8 cellular contexts compared by ENCODE assay signal in the genomic region with DNA sequence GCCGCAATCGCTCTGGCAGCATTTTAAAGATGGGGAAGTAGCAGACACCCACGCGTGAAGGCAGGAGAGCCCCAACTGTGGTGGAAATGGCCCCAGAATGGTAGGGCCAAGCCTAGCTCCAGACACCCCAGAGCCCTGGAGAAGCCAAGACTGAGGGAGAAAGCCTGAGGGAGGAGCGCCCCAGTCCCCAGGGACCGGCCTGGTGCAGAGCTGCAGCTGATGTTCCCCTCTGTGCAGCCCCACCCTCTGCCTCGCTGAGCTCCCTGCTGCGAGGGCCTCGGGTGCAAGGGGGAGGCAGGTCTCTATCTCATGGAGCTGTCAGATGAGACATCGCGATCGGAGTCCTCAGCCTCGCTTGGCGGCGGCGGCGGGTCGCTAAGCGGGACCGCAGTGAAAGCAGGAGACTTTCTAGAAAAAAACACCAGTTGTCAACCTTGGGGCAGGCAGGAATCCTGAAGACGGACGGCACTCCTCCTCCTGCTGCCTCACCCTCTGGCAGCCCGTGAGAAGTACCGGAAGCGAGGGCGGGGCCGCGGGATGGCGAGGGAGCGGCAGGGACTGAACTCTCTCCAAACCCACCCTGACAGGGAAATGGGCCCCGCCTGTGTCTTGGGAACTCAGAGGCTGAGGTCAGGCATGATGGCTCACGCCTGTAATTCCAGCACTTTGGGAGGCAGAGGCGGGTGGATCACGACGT. TPM values are rescaled to one million over a fixed set of nuclear protein-coding genes. Genes with fewer than 3 reads are reported as not detected.
DNase-seq lines count a peak whose midpoint lies in the region; ATAC-seq, FAIRE-seq and TF ChIP-seq lines count a peak whose summit lies in the region.

No MANE protein-coding gene starts in this region.

- POLR2A ChIA-PET in GM12878 (lab: Charles Lee), result interaction anchor here (0.6 to 4.3 kb wide), 11 partner anchors 13 to 213 kb away, joined by 3 to 19 read pairs (median 4); partner anchors contain the start of genes MLF2, TAPBPL and VAMP1

- FAIRE-seq in GM12878 (lab: Jason Lieb, UNC), result no peak

- H3K4me2 ChIP-seq in GM12878 (ENCODE audit: control insufficient read depth, insufficient read depth), result peak overlapping the region; percentile 12

- no peak overlapping the region for H3K9ac ChIP-seq in GM12878 (ENCODE audit: control insufficient read depth, insufficient read depth, low read length)

- no peak for TF ChIP-seq POLR2A in GM12878 (IDR thresholded peaks at IDR 0.05; ENCODE audit: low read depth, low read length)

- H3K36me3 ChIP-seq in GM12878 (ENCODE audit: control insufficient read depth in 2 of 2, insufficient read depth in 2 of 2, low read length in 1 of 2), result peaks cover 24 to 30% of the 10 kb centered on the region in 2 experiments; a peak in 3 of 4 replicates

- peaks cover 26% of the 10 kb centered on the region for H3K4me1 ChIP-seq in GM12878 (ENCODE audit: control insufficient read depth, insufficient read depth, low read length)

- ATAC-seq in GM12878 (peak; percentile 60), GM21360 (IDR thresholded peaks at IDR 0.05; ENCODE audit: unreplicated experiment) (no peak), HG03460 (IDR thresholded peaks at IDR 0.05; ENCODE audit: unreplicated experiment) (no peak)

- in situ Hi-C loops in GM12878 (cut with MboI), result no loop called here

- H2AFZ ChIP-seq in GM12878 (ENCODE audit: control insufficient read depth, low read depth, low read length), result peak overlapping the region; percentile 42

- no peaks in the 10 kb centered on the region for H3K9me3 ChIP-seq in GM12878 (replicated peaks; ENCODE audit: control insufficient read depth, insufficient read depth, low read length)

- peak overlapping the region; percentile 28 for H3K4me3 ChIP-seq in GM12878

- H3K79me2 ChIP-seq in GM12878 (ENCODE audit: control insufficient read depth, insufficient read depth, low read length), result peaks cover 32% of the 10 kb centered on the region

- BruUV-seq in GM12878 (replicated peaks; lab: Mats Ljungman, UMichigan), result no TSS peak

- intact Hi-C loops in GM12878 (cut with micrococcal nuclease; ENCODE audit: unreplicated experiment), result no loop called here

- DNase-seq in CMK (ENCODE audit: low read depth) (peak; percentile 49), HPDE6-E6E7 (ENCODE audit: extremely low spot score) (peak; percentile 98), RPMI7951 (ENCODE audit: low read depth) (peak; percentile 96), GM12878 (ENCODE audit: low read depth, low spot score) (no peak), iPS-NIHi7 (ENCODE audit: extremely low spot score) (peak; percentile 91)
- peak; percentile 52 for DNase-seq in stimulated activated CD4-positive, alpha-beta T cell treated with anti-CD3 and anti-CD28 coated beads, Interleukin-1b, Interleukin-23, amount 100 ng/mL, for 48 hours

- TF ChIP-seq CTCF in GM12878 (IDR thresholded peaks at IDR 0.05 in 2 of 3, conservative IDR thresholded peaks at IDR 0.05 in 1 of 3; ENCODE audit: control insufficient read depth in 2 of 3, extremely low read depth in 1 of 3, insufficient read depth in 1 of 3, low read depth in 3 of 3, low read length in 3 of 3), result peak in 1 of 3 experiments; percentile 35; a peak in 1 of 6 replicates

- H3K27ac ChIP-seq in GM12878 (ENCODE audit: control insufficient read depth, insufficient read depth), result peak overlapping the region; percentile 42

- 61% methylated on average over 35 of the region's 35 CpGs for WGBS in GM12878 (ENCODE audit: insufficient coverage, insufficient replicate concordance, low lambda C conversion rate, missing lambda C conversion rate)

- H4K20me1 ChIP-seq in GM12878 (ENCODE audit: control insufficient read depth, insufficient read depth), result peaks cover 24% of the 10 kb centered on the region

- TF ChIP-seq EP300 in GM12878 (IDR thresholded peaks at IDR 0.05; ENCODE audit: borderline replicate concordance in 1 of 2, control insufficient read depth in 1 of 2, low read depth in 2 of 2, low read length in 2 of 2), result no peak

- SMC1A ChIA-PET in GM12878 (lab: Charles Lee; ENCODE audit: uncharacterized antibody, unreplicated experiment), result interaction anchor here (0.6 to 7.9 kb wide), 15 partner anchors 12 to 1201 kb away, joined by 3 to 83 read pairs (median 4); partner anchors contain the start of genes TAPBPL and VAMP1

- RAD21 ChIA-PET in GM12878 (lab: Charles Lee; ENCODE audit: unreplicated experiment), result interaction anchor here (0.7 to 6.9 kb wide), 17 partner anchors 10 to 254 kb away, joined by 3 to 67 read pairs (median 6); partner anchors contain the start of genes CD27, MLF2, MRPL51 and NOP2

- H3K27me3 ChIP-seq in GM12878 (replicated peaks in 1 of 2; ENCODE audit: control insufficient read depth in 2 of 2, insufficient read depth in 2 of 2, low read length in 1 of 2), result no peaks in the 10 kb centered on the region

- no peak for TF ChIP-seq RAD21 in GM12878 (IDR thresholded peaks at IDR 0.05; ENCODE audit: insufficient read depth, low read depth, low read length)

- CTCF ChIA-PET in GM12878 (lab: Yijun Ruan, JAX), result interaction anchor here (1.1 to 7.7 kb wide), 21 partner anchors 9 to 214 kb away, joined by 3 to 91 read pairs (median 5); partner anchors contain the start of genes IFFO1, MRPL51, NOP2 and TAPBPL

RNA-seq across cellular contexts. Expression of gene GAPDH, which starts 6.0 kb away (rescaled TPM):
- total RNA-seq in RPMI7951 (2014; rRNA removed; shearing (Covaris generic)), result 8,506 and 8,626 TPM in 2 replicates
- 971 and 990 TPM in 2 replicates for total RNA-seq in GM12878 (2013; cell fraction: nucleolus; rRNA removed)
- total RNA-seq in GM12878 (2014; rRNA removed) (8,450 and 8,907 TPM in 2 replicates), GM12878 (2014; rRNA removed; fragmentation: Illumina TruSeq; extraction: Trizol) (5,296 and 5,818 TPM in 2 replicates), GM12878 (2021) (5,606 and 5,698 TPM in 2 replicates)
- polyA plus RNA-seq in GM12878 (2011; ENCODE audit: low read depth), result 4,872 TPM
- polyA plus RNA-seq in GM12878 (2011; rRNA removed) (7,976 and 14,240 TPM in 2 replicates), GM12878 (2014; fragmentation: Illumina TruSeq; extraction: Trizol) (5,112 and 9,478 TPM in 2 replicates), GM12878 (2014; fragmentation: Nextera tagmentation; extraction: Ambion mirVana) (over 10,000 TPM in 1 of 2 experiments, 1,000 to 10,000 TPM in 1; 9,323 to 11,518 TPM), GM12878 (2014; rRNA removed) (9,590 and 10,389 TPM in 2 replicates), GM12878 (2016; fragmentation: Nextera tagmentation; extraction: Ambion mirVana) (1,000 to 10,000 TPM; 9,069 to 9,909 TPM)
- polyA plus RNA-seq in GM12878 (2011; cell fraction: cytosol; rRNA removed), result 25,075 and 29,832 TPM in 2 replicates
- polyA plus RNA-seq in GM12878 (2011; cell fraction: nucleus; rRNA removed), result 10,735 and 12,198 TPM in 2 replicates
- 10,674 and 13,698 TPM in 2 replicates for polyA plus RNA-seq in GM12878 (2012)
- 10,096 and 19,827 TPM in 2 replicates for polyA minus RNA-seq in GM12878 (2011; rRNA and poly(A)+ RNA removed)
- 5,010 and 5,239 TPM in 2 replicates for polyA minus RNA-seq in GM12878 (2011; cell fraction: cytosol; rRNA and poly(A)+ RNA removed)
- 1,914 and 2,640 TPM in 2 replicates for polyA minus RNA-seq in GM12878 (2011; cell fraction: nucleus; rRNA and poly(A)+ RNA removed)

RNA-seq across cellular contexts. Expression of gene IFFO1, which starts 15.5 kb away (rescaled TPM):
- total RNA-seq in RPMI7951 (2014; rRNA removed; shearing (Covaris generic)), result 5.8 and 8.6 TPM in 2 replicates
- 9.8 and 9.9 TPM in 2 replicates for total RNA-seq in GM12878 (2013; cell fraction: nucleolus; rRNA removed)
- total RNA-seq in GM12878 (2014; rRNA removed), result 6.3 and 7.1 TPM in 2 replicates
- total RNA-seq in GM12878 (2014; rRNA removed; fragmentation: Illumina TruSeq; extraction: Trizol), result 4.7 and 5.1 TPM in 2 replicates
- 14.4 and 16.6 TPM in 2 replicates for total RNA-seq in GM12878 (2021)
- polyA plus RNA-seq in GM12878 (2011; ENCODE audit: low read depth), result 4.4 TPM
- polyA plus RNA-seq in GM12878 (2011; rRNA removed), result 5.0 and 7.1 TPM in 2 replicates
- 7.4 and 12.0 TPM in 2 replicates for polyA plus RNA-seq in GM12878 (2011; cell fraction: cytosol; rRNA removed)
- 49.7 and 69.0 TPM in 2 replicates for polyA plus RNA-seq in GM12878 (2011; cell fraction: nucleus; rRNA removed)
- 7.9 and 10.3 TPM in 2 replicates for polyA plus RNA-seq in GM12878 (2012)
- polyA plus RNA-seq in GM12878 (2014; fragmentation: Illumina TruSeq; extraction: Trizol), result 2.2 and 5.4 TPM in 2 replicates
- under 1 TPM; 0.50 to 0.93 TPM for polyA plus RNA-seq in GM12878 (2014; fragmentation: Nextera tagmentation; extraction: Ambion mirVana)
- 20.9 and 21.8 TPM in 2 replicates for polyA plus RNA-seq in GM12878 (2014; rRNA removed)
- 1 to 10 TPM; 2.7 to 8.8 TPM for polyA plus RNA-seq in GM12878 (2016; fragmentation: Nextera tagmentation; extraction: Ambion mirVana)
- 3.4 and 5.6 TPM in 2 replicates for polyA minus RNA-seq in GM12878 (2011; rRNA and poly(A)+ RNA removed)
- 1.3 and 2.7 TPM in 2 replicates for polyA minus RNA-seq in GM12878 (2011; cell fraction: cytosol; rRNA and poly(A)+ RNA removed)
- 6.2 and 14.2 TPM in 2 replicates for polyA minus RNA-seq in GM12878 (2011; cell fraction: nucleus; rRNA and poly(A)+ RNA removed)

RNA-seq across cellular contexts. Expression of gene NOP2, which starts 27.8 kb away (rescaled TPM):
- 14.2 and 17.8 TPM in 2 replicates for total RNA-seq in RPMI7951 (2014; rRNA removed; shearing (Covaris generic))
- 92.6 and 92.8 TPM in 2 replicates for total RNA-seq in GM12878 (2013; cell fraction: nucleolus; rRNA removed)
- total RNA-seq in GM12878 (2014; rRNA removed), result 93.6 and 97.4 TPM in 2 replicates
- total RNA-seq in GM12878 (2014; rRNA removed; fragmentation: Illumina TruSeq; extraction: Trizol), result 61.3 and 62.3 TPM in 2 replicates
- 99.1 and 102 TPM in 2 replicates for total RNA-seq in GM12878 (2021)
- polyA plus RNA-seq in GM12878 (2011; ENCODE audit: low read depth), result 48.7 TPM
- 74.7 and 91.2 TPM in 2 replicates for polyA plus RNA-seq in GM12878 (2011; rRNA removed)
- 67.5 and 81.8 TPM in 2 replicates for polyA plus RNA-seq in GM12878 (2011; cell fraction: cytosol; rRNA removed)
- 193 and 252 TPM in 2 replicates for polyA plus RNA-seq in GM12878 (2011; cell fraction: nucleus; rRNA removed)
- 40.1 and 60.0 TPM in 2 replicates for polyA plus RNA-seq in GM12878 (2012)
- polyA plus RNA-seq in GM12878 (2014; fragmentation: Illumina TruSeq; extraction: Trizol), result 116 and 121 TPM in 2 replicates
- polyA plus RNA-seq in GM12878 (2014; fragmentation: Nextera tagmentation; extraction: Ambion mirVana), result 10 to 100 TPM; 26.5 to 27.3 TPM
- polyA plus RNA-seq in GM12878 (2014; rRNA removed), result 96.9 and 98.8 TPM in 2 replicates
- polyA plus RNA-seq in GM12878 (2016; fragmentation: Nextera tagmentation; extraction: Ambion mirVana), result 100 to 1,000 TPM; 112 to 114 TPM
- polyA minus RNA-seq in GM12878 (2011; rRNA and poly(A)+ RNA removed), result 36.6 and 67.0 TPM in 2 replicates
- 19.4 and 32.1 TPM in 2 replicates for polyA minus RNA-seq in GM12878 (2011; cell fraction: cytosol; rRNA and poly(A)+ RNA removed)
- 30.7 and 68.6 TPM in 2 replicates for polyA minus RNA-seq in GM12878 (2011; cell fraction: nucleus; rRNA and poly(A)+ RNA removed)

RNA-seq across cellular contexts. Expression of gene NCAPD2, which starts 46.4 kb away (rescaled TPM):
- 92.1 and 106 TPM in 2 replicates for total RNA-seq in RPMI7951 (2014; rRNA removed; shearing (Covaris generic))
- 64.5 and 66.0 TPM in 2 replicates for total RNA-seq in GM12878 (2013; cell fraction: nucleolus; rRNA removed)
- total RNA-seq in GM12878 (2014; rRNA removed) (141 and 144 TPM in 2 replicates), GM12878 (2014; rRNA removed; fragmentation: Illumina TruSeq; extraction: Trizol) (96.9 and 98.2 TPM in 2 replicates), GM12878 (2021) (110 and 113 TPM in 2 replicates)
- 34.6 TPM for polyA plus RNA-seq in GM12878 (2011; ENCODE audit: low read depth)
- polyA plus RNA-seq in GM12878 (2011; rRNA removed) (84.0 and 160 TPM in 2 replicates), GM12878 (2014; fragmentation: Illumina TruSeq; extraction: Trizol) (110 and 146 TPM in 2 replicates), GM12878 (2014; fragmentation: Nextera tagmentation; extraction: Ambion mirVana) (10 to 100 TPM; 24.2 to 32.8 TPM), GM12878 (2014; rRNA removed) (114 TPM in 2 replicates), GM12878 (2016; fragmentation: Nextera tagmentation; extraction: Ambion mirVana) (100 to 1,000 TPM; 105 to 108 TPM)
- polyA plus RNA-seq in GM12878 (2011; cell fraction: cytosol; rRNA removed), result 138 and 147 TPM in 2 replicates
- polyA plus RNA-seq in GM12878 (2011; cell fraction: nucleus; rRNA removed), result 98.8 and 145 TPM in 2 replicates
- 50.7 and 70.2 TPM in 2 replicates for polyA plus RNA-seq in GM12878 (2012)
- polyA minus RNA-seq in GM12878 (2011; rRNA and poly(A)+ RNA removed), result 165 and 222 TPM in 2 replicates
- polyA minus RNA-seq in GM12878 (2011; cell fraction: cytosol; rRNA and poly(A)+ RNA removed), result 89.0 and 105 TPM in 2 replicates
- polyA minus RNA-seq in GM12878 (2011; cell fraction: nucleus; rRNA and poly(A)+ RNA removed), result 67.3 and 111 TPM in 2 replicates

RNA-seq across cellular contexts. Expression of gene MRPL51, which starts 47.3 kb away (rescaled TPM):
- 184 and 197 TPM in 2 replicates for total RNA-seq in RPMI7951 (2014; rRNA removed; shearing (Covaris generic))
- 9.8 and 10.5 TPM in 2 replicates for total RNA-seq in GM12878 (2013; cell fraction: nucleolus; rRNA removed)
- 137 and 175 TPM in 2 replicates for total RNA-seq in GM12878 (2014; rRNA removed)
- 254 and 259 TPM in 2 replicates for total RNA-seq in GM12878 (2014; rRNA removed; fragmentation: Illumina TruSeq; extraction: Trizol)
- 275 and 276 TPM in 2 replicates for total RNA-seq in GM12878 (2021)
- polyA plus RNA-seq in GM12878 (2011; ENCODE audit: low read depth), result 71.7 TPM
- 159 and 252 TPM in 2 replicates for polyA plus RNA-seq in GM12878 (2011; rRNA removed)
- polyA plus RNA-seq in GM12878 (2011; cell fraction: cytosol; rRNA removed), result 119 and 123 TPM in 2 replicates
- polyA plus RNA-seq in GM12878 (2011; cell fraction: nucleus; rRNA removed), result 64.4 and 67.0 TPM in 2 replicates
- polyA plus RNA-seq in GM12878 (2012), result 159 and 228 TPM in 2 replicates
- 241 and 255 TPM in 2 replicates for polyA plus RNA-seq in GM12878 (2014; fragmentation: Illumina TruSeq; extraction: Trizol)
- 1,000 to 10,000 TPM in 1 of 2 experiments, 100 to 1,000 TPM in 1; 908 to 1,202 TPM for polyA plus RNA-seq in GM12878 (2014; fragmentation: Nextera tagmentation; extraction: Ambion mirVana)
- 167 and 183 TPM in 2 replicates for polyA plus RNA-seq in GM12878 (2014; rRNA removed)
- 100 to 1,000 TPM; 583 to 588 TPM for polyA plus RNA-seq in GM12878 (2016; fragmentation: Nextera tagmentation; extraction: Ambion mirVana)
- polyA minus RNA-seq in GM12878 (2011; rRNA and poly(A)+ RNA removed), result 29.2 and 48.2 TPM in 2 replicates
- polyA minus RNA-seq in GM12878 (2011; cell fraction: cytosol; rRNA and poly(A)+ RNA removed), result 18.4 and 20.6 TPM in 2 replicates
- polyA minus RNA-seq in GM12878 (2011; cell fraction: nucleus; rRNA and poly(A)+ RNA removed), result 15.7 and 20.9 TPM in 2 replicates
